11 cellular contexts compared by ENCODE assay signal in genomic region chr2:71578665-71579371, GRCh38.
DNase-seq lines count a peak whose midpoint lies in the region; ATAC-seq and TF ChIP-seq lines count a peak whose summit lies in the region.
"Had no signal": no experiment of that assay in that cellular context is flagged by ENCODE, and none has a peak within 500 bp of the region (broad histone marks: within the 10 kb centered on the region; RNA-seq: fewer than 3 reads in every experiment).

No MANE protein-coding gene starts in this region.

- H3K4me2 ChIP-seq in mammary epithelial cell (ENCODE audit: insufficient read depth, low read depth, low read length) = peak overlapping the region; percentile 48

- H3K4me3 ChIP-seq in mammary epithelial cell (replicated peaks in 1 of 3; ENCODE audit: insufficient read depth in 1 of 3, low read depth in 2 of 3, low read length in 3 of 3) (no peak overlapping the region), prostate gland (no peak overlapping the region)

- no peaks in the 10 kb centered on the region for H3K36me3 ChIP-seq in mammary epithelial cell (ENCODE audit: insufficient read depth, low read length)
- no peaks in the 10 kb centered on the region for H3K36me3 ChIP-seq in prostate gland

- CTCF ChIA-PET in mammary epithelial cell (lab: Charles Lee; ENCODE audit: low non-redundant PET) = no interaction called here

- H4K20me1 ChIP-seq in mammary epithelial cell (ENCODE audit: insufficient read depth, low read length) = no peaks in the 10 kb centered on the region

- intact Hi-C loops in mammary epithelial cell (cut with micrococcal nuclease) = no loop called here
- intact Hi-C loops in left cardiac atrium (cut with DNase I) = no loop called here
- intact Hi-C loops in prostate gland (cut with DNase I) = no loop called here

- H3K27ac ChIP-seq in mammary epithelial cell (ENCODE audit: insufficient read depth, low read depth, low read length) (no peak overlapping the region), prostate gland (no peak overlapping the region)

- peak overlapping the region; percentile 62 for H2AFZ ChIP-seq in mammary epithelial cell (ENCODE audit: low read depth, low read length)

- peak; percentile 84 for DNase-seq in AG08395 (ENCODE audit: low spot score)
- DNase-seq in mammary epithelial cell = no peak
- DNase-seq in left cardiac atrium = peak; percentile 88
- DNase-seq in pons (ENCODE audit: low spot score) = peak; percentile 88
- DNase-seq in prostate gland (ENCODE audit: low spot score) = no peak
- no peak for DNase-seq in NCI-H2029 treated with DMSO at 0.1 percent for 48 hours (lab: John Stamatoyannopoulos, UW)
- DNase-seq in ureter (ENCODE audit: low spot score) = no peak
- no peak for DNase-seq in NCI-H524 treated with DMSO at 0.1 percent for 48 hours (lab: John Stamatoyannopoulos, UW)
- DNase-seq: MV-4-11; NCI-H526 treated with DMSO at 0.1 percent for 48 hours; stimulated activated CD8-positive, alpha-beta memory T cell treated with anti-CD3 and anti-CD28 coated beads, Interleukin-4, amount 100 ng/mL, for 48 hours had no signal

- no peaks in the 10 kb centered on the region for H3K79me2 ChIP-seq in mammary epithelial cell (ENCODE audit: insufficient read depth, low read length)

- no peaks in the 10 kb centered on the region for H3K9me3 ChIP-seq in mammary epithelial cell (replicated peaks; ENCODE audit: insufficient read depth, low read length)
- H3K9me3 ChIP-seq in prostate gland = no peaks in the 10 kb centered on the region

- 32% methylated on average over 15 of the region's 25 CpGs for WGBS in mammary epithelial cell (ENCODE audit: low coverage, missing lambda C conversion rate)
- 70% methylated on average over 25 of the region's 25 CpGs for WGBS in prostate gland

- TF ChIP-seq CTCF in mammary epithelial cell (conservative IDR thresholded peaks at IDR 0.05 in 1 of 2, IDR thresholded peaks at IDR 0.05 in 1 of 2; ENCODE audit: extremely low read depth in 1 of 2, insufficient read depth in 1 of 2, low read depth in 1 of 2, low read length in 2 of 2) = no peak
- no peak for TF ChIP-seq CTCF in prostate gland (IDR thresholded peaks at IDR 0.05)

- no peak overlapping the region for H3K9ac ChIP-seq in mammary epithelial cell (ENCODE audit: insufficient read depth, low read length)

- in situ Hi-C loops in mammary epithelial cell (cut with MboI; ENCODE audit: low sequenced_read_pairs in 2 of 2) = no loop called here

- no peak for TF ChIP-seq POLR2A in prostate gland (IDR thresholded peaks at IDR 0.05)

- H3K4me1 ChIP-seq in mammary epithelial cell (ENCODE audit: insufficient read depth, low read length) (no peaks in the 10 kb centered on the region), prostate gland (replicated peaks) (no peaks in the 10 kb centered on the region)

- ATAC-seq in left cardiac atrium = peak; percentile 60 to 71

- dilution Hi-C loops in mammary epithelial cell (cut with HindIII; ENCODE audit: low sequenced_read_pairs) = loop anchor here (25.0 kb wide), 1 partner anchor 558 kb away; the partner anchor contains the start of gene CYP26B1

- no peaks in the 10 kb centered on the region for H3K27me3 ChIP-seq in mammary epithelial cell (ENCODE audit: insufficient read depth, low read length)
- H3K27me3 ChIP-seq in prostate gland (replicated peaks; ENCODE audit: insufficient read depth) = no peaks in the 10 kb centered on the region

- no TSS peak for BruUV-seq in mammary epithelial cell (replicated peaks; lab: Mats Ljungman, UMichigan)

Comparison
In these comparisons a context has a peak if more than half of its experiments do, and no peak if none do; other contexts are left out.
1. DNase-seq: peak in AG08395 (single experiment), left cardiac atrium (single experiment) and pons (single experiment); none in mammary epithelial cell (single experiment), prostate gland (single experiment), NCI-H2029 treated with DMSO at 0.1 percent for 48 hours (single experiment), ureter (single experiment) and NCI-H524 treated with DMSO at 0.1 percent for 48 hours (single experiment).